ENCODE assay signal across 2 cellular contexts in the genomic region with DNA sequence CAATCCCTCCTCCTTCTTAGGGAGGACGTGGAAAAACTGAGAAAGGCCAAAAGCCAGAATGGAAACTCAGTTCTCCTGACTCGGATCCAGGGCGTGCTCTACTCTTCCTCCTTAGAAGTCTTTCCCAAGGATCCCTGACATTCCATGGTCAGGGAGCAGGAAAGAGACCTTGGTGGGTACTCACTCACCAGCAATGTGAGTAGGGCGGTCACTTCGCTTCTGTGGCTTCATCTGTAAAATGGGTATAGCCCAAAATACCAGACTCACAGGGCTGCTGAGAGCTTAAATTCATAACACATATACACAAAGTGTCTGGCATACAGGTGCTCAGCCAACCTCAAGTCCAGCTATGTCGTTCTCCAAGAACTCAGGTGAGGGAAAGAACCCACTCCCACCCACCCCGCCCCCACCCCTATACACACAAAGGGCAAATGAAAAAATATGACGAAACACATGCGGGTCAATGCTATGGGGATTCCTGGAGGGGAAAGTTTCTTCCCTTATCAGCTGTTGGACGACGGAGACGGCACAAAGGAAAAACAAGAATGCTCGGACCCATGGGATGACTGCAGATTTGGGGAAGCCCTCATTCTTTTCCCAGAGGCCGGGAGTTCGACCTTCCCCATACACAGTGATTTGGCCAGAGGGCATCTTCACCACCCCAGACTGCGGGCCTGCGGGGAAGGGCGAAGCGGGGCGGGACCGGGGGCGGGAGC.
TF ChIP-seq lines count a peak whose summit lies in the region.

No MANE protein-coding gene starts in this region.

TF ChIP-seq in HEK293, 187 proteins besides CTCF, POLR2A, EP300 and RAD21 (continued from another document):
- TF ChIP-seq, protein P1, sequence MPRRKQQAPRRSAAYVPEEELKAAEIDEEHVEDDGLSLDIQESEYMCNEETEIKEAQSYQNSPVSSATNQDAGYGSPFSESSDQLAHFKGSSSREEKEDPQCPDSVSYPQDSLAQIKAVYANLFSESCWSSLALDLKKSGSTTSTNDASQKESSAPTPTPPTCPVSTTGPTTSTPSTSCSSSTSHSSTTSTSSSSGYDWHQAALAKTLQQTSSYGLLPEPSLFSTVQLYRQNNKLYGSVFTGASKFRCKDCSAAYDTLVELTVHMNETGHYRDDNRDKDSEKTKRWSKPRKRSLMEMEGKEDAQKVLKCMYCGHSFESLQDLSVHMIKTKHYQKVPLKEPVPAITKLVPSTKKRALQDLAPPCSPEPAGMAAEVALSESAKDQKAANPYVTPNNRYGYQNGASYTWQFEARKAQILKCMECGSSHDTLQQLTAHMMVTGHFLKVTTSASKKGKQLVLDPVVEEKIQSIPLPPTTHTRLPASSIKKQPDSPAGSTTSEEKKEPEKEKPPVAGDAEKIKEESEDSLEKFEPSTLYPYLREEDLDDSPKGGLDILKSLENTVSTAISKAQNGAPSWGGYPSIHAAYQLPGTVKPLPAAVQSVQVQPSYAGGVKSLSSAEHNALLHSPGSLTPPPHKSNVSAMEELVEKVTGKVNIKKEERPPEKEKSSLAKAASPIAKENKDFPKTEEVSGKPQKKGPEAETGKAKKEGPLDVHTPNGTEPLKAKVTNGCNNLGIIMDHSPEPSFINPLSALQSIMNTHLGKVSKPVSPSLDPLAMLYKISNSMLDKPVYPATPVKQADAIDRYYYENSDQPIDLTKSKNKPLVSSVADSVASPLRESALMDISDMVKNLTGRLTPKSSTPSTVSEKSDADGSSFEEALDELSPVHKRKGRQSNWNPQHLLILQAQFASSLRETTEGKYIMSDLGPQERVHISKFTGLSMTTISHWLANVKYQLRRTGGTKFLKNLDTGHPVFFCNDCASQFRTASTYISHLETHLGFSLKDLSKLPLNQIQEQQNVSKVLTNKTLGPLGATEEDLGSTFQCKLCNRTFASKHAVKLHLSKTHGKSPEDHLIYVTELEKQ (tag by site-specific recombination; IDR thresholded peaks at IDR 0.05; ENCODE audit: borderline replicate concordance): no peak
- TF ChIP-seq, protein P2, sequence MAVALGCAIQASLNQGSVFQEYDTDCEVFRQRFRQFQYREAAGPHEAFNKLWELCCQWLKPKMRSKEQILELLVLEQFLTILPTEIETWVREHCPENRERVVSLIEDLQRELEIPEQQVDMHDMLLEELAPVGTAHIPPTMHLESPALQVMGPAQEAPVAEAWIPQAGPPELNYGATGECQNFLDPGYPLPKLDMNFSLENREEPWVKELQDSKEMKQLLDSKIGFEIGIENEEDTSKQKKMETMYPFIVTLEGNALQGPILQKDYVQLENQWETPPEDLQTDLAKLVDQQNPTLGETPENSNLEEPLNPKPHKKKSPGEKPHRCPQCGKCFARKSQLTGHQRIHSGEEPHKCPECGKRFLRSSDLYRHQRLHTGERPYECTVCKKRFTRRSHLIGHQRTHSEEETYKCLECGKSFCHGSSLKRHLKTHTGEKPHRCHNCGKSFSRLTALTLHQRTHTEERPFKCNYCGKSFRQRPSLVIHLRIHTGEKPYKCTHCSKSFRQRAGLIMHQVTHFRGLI (tag by site-specific recombination; IDR thresholded peaks at IDR 0.05): no peak
- TF ChIP-seq, protein P3, sequence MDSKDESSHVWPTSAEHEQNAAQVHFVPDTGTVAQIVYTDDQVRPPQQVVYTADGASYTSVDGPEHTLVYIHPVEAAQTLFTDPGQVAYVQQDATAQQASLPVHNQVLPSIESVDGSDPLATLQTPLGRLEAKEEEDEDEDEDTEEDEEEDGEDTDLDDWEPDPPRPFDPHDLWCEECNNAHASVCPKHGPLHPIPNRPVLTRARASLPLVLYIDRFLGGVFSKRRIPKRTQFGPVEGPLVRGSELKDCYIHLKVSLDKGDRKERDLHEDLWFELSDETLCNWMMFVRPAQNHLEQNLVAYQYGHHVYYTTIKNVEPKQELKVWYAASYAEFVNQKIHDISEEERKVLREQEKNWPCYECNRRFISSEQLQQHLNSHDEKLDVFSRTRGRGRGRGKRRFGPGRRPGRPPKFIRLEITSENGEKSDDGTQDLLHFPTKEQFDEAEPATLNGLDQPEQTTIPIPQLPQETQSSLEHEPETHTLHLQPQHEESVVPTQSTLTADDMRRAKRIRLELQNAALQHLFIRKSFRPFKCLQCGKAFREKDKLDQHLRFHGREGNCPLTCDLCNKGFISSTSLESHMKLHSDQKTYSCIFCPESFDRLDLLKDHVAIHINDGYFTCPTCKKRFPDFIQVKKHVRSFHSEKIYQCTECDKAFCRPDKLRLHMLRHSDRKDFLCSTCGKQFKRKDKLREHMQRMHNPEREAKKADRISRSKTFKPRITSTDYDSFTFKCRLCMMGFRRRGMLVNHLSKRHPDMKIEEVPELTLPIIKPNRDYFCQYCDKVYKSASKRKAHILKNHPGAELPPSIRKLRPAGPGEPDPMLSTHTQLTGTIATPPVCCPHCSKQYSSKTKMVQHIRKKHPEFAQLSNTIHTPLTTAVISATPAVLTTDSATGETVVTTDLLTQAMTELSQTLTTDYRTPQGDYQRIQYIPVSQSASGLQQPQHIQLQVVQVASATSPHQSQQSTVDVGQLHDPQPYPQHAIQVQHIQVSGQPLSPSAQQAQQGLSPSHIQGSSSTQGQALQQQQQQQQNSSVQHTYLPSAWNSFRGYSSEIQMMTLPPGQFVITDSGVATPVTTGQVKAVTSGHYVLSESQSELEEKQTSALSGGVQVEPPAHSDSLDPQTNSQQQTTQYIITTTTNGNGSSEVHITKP (tag by site-specific recombination; IDR thresholded peaks at IDR 0.05): peak; percentile 66
- TF ChIP-seq SP3 (tag by site-specific recombination; IDR thresholded peaks at IDR 0.05) (peak; percentile 45; the same call in 1 of the 2 replicates), ZNF16 (tag by site-specific recombination; IDR thresholded peaks at IDR 0.05; ENCODE audit: low read depth) (no peak), ZNF221 (tag by site-specific recombination; IDR thresholded peaks at IDR 0.05; ENCODE audit: borderline replicate concordance) (no peak), ZNF211 (tag by site-specific recombination; IDR thresholded peaks at IDR 0.05; ENCODE audit: low read depth) (no peak), ZNF555 (tag by site-specific recombination; conservative IDR thresholded peaks at IDR 0.05) (no peak), ZNF585B (tag by site-specific recombination; IDR thresholded peaks at IDR 0.05) (no peak), ZNF2 (tag by site-specific recombination; IDR thresholded peaks at IDR 0.05) (no peak), SP2 (tag by site-specific recombination; IDR thresholded peaks at IDR 0.05) (peak; percentile 47), ZNF175 (tag by site-specific recombination; IDR thresholded peaks at IDR 0.05) (no peak), REPIN1 (tag by site-specific recombination; IDR thresholded peaks at IDR 0.05; ENCODE audit: low read depth) (no peak), KLF9 (tag by site-specific recombination; IDR thresholded peaks at IDR 0.05; ENCODE audit: low read depth) (no peak), KLF7 (tag by site-specific recombination; IDR thresholded peaks at IDR 0.05; ENCODE audit: borderline replicate concordance) (no peak), ZNF184 (tag by site-specific recombination; IDR thresholded peaks at IDR 0.05) (no peak), MEIS1 (CRISPR knock-in tag; IDR thresholded peaks at IDR 0.05; ENCODE audit: borderline replicate concordance) (no peak), ZNF248 (tag by site-specific recombination; IDR thresholded peaks at IDR 0.05) (no peak)
TF ChIP-seq in HEK293: peak in this region for 3.

TF ChIP-seq in WTC11, 78 proteins besides CTCF, POLR2A, EP300 and RAD21 (continued from another document):
- TF ChIP-seq, protein P4, sequence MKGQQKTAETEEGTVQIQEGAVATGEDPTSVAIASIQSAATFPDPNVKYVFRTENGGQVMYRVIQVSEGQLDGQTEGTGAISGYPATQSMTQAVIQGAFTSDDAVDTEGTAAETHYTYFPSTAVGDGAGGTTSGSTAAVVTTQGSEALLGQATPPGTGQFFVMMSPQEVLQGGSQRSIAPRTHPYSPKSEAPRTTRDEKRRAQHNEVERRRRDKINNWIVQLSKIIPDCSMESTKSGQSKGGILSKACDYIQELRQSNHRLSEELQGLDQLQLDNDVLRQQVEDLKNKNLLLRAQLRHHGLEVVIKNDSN (CRISPR knock-in tag; IDR thresholded peaks at IDR 0.05): no peak
- TF ChIP-seq, protein P5, sequence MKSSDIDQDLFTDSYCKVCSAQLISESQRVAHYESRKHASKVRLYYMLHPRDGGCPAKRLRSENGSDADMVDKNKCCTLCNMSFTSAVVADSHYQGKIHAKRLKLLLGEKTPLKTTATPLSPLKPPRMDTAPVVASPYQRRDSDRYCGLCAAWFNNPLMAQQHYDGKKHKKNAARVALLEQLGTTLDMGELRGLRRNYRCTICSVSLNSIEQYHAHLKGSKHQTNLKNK (CRISPR knock-in tag; IDR thresholded peaks at IDR 0.05): no peak
- TF ChIP-seq JAZF1 (CRISPR knock-in tag; IDR thresholded peaks at IDR 0.05): no peak
- no peak for TF ChIP-seq ZNF396 (CRISPR knock-in tag; IDR thresholded peaks at IDR 0.05; ENCODE audit: borderline replicate concordance)
- no peak for TF ChIP-seq KAT7 (CRISPR knock-in tag; IDR thresholded peaks at IDR 0.05; ENCODE audit: borderline replicate concordance)
